Comparison of ENCODE assay signal across 21 cellular contexts in genomic region chr20:34553366-34553867, GRCh38. TPM values are rescaled to one million over a fixed set of nuclear protein-coding genes. Genes with fewer than 3 reads are reported as not detected.
A peak's percentile ranks its signal among the peaks of the same experiment; 100 is the strongest.
DNase-seq lines count a peak whose midpoint lies in the region; ATAC-seq and TF ChIP-seq lines count a peak whose summit lies in the region.
"Had no signal": no experiment of that assay in that cellular context is flagged by ENCODE, and none has a peak within 500 bp of the region (broad histone marks: within the 10 kb centered on the region; RNA-seq: fewer than 3 reads in every experiment).

No MANE protein-coding gene starts in this region.

- TF ChIP-seq CTCF in ascending aorta (IDR thresholded peaks at IDR 0.05) (no peak), left lung (IDR thresholded peaks at IDR 0.05) (no peak), sigmoid colon (IDR thresholded peaks at IDR 0.05) (no peak)

- no peak for TF ChIP-seq POLR2A in sigmoid colon (IDR thresholded peaks at IDR 0.05)

- H3K4me1 Mint-ChIP-seq in activated naive CD8-positive, alpha-beta T cell treated with anti-CD3 and anti-CD28 coated beads, Interleukin-2, amount 50 U/mL, for 24 hours: peaks cover 8% of the 10 kb centered on the region
- peaks cover 8% of the 10 kb centered on the region for H3K4me1 Mint-ChIP-seq in activated naive CD8-positive, alpha-beta T cell treated with anti-CD3 and anti-CD28 coated beads for 36 hours

- no peak overlapping the region for H3K27ac Mint-ChIP-seq in activated naive CD8-positive, alpha-beta T cell treated with anti-CD3 and anti-CD28 coated beads, Interleukin-2, amount 50 U/mL, for 24 hours
- no peak overlapping the region for H3K27ac Mint-ChIP-seq in activated naive CD8-positive, alpha-beta T cell treated with anti-CD3 and anti-CD28 coated beads for 36 hours
- H3K27ac Mint-ChIP-seq: activated CD4-positive, alpha-beta memory T cell treated with anti-CD3 and anti-CD28 coated beads for 36 hours; naive thymus-derived CD4-positive, alpha-beta T cell had no signal

- H3K27me3 Mint-ChIP-seq in activated naive CD8-positive, alpha-beta T cell treated with anti-CD3 and anti-CD28 coated beads, Interleukin-2, amount 50 U/mL, for 24 hours: no peaks in the 10 kb centered on the region
- H3K27me3 Mint-ChIP-seq in activated naive CD8-positive, alpha-beta T cell treated with anti-CD3 and anti-CD28 coated beads for 36 hours: no peaks in the 10 kb centered on the region
- H3K27me3 Mint-ChIP-seq: activated CD4-positive, alpha-beta memory T cell treated with anti-CD3 and anti-CD28 coated beads for 36 hours; naive thymus-derived CD4-positive, alpha-beta T cell had no signal

- no peak overlapping the region for H3K4me3 Mint-ChIP-seq in activated naive CD8-positive, alpha-beta T cell treated with anti-CD3 and anti-CD28 coated beads, Interleukin-2, amount 50 U/mL, for 24 hours
- H3K4me3 Mint-ChIP-seq in activated naive CD8-positive, alpha-beta T cell treated with anti-CD3 and anti-CD28 coated beads for 36 hours: no peak overlapping the region
- H3K4me3 Mint-ChIP-seq: activated CD4-positive, alpha-beta memory T cell treated with anti-CD3 and anti-CD28 coated beads for 36 hours; naive thymus-derived CD4-positive, alpha-beta T cell had no signal

- no peaks in the 10 kb centered on the region for H3K9me3 ChIP-seq in ascending aorta
- H3K9me3 ChIP-seq in left lung: no peaks in the 10 kb centered on the region
- H3K9me3 ChIP-seq in stomach smooth muscle (ENCODE audit: control insufficient read depth in 2 of 2, low read length in 2 of 2): no peaks in the 10 kb centered on the region
- no peaks in the 10 kb centered on the region for H3K9me3 ChIP-seq in sigmoid colon
- H3K9me3 ChIP-seq: thyroid gland had no signal

- H3K27ac ChIP-seq in ascending aorta (peak overlapping the region; percentile 1 to 44), left lung (no peak overlapping the region), stomach smooth muscle (ENCODE audit: low read length) (peak overlapping the region; percentile 41), sigmoid colon (peak overlapping the region in 2 of 4 donors; percentile 27 to 29)
- H3K27ac ChIP-seq: thyroid gland had no signal

- no peaks in the 10 kb centered on the region for H3K36me3 ChIP-seq in ascending aorta
- H3K36me3 ChIP-seq in left lung: no peaks in the 10 kb centered on the region
- no peaks in the 10 kb centered on the region for H3K36me3 ChIP-seq in stomach smooth muscle (ENCODE audit: control insufficient read depth in 2 of 2, insufficient read depth in 2 of 2, low read length in 2 of 2)
- H3K36me3 ChIP-seq in sigmoid colon: no peaks in the 10 kb centered on the region
- H3K36me3 ChIP-seq: thyroid gland had no signal

- TF ChIP-seq EP300 in sigmoid colon (IDR thresholded peaks at IDR 0.05): no peak

- no peak overlapping the region for H3K9ac ChIP-seq in stomach smooth muscle (ENCODE audit: low read length in 2 of 2)

- intact Hi-C loops in ascending aorta (cut with DNase I) (no loop called here), left lung (cut with DNase I) (no loop called here), sigmoid colon (cut with DNase I) (no loop called here)

- H3K9me3 Mint-ChIP-seq in activated naive CD8-positive, alpha-beta T cell treated with anti-CD3 and anti-CD28 coated beads, Interleukin-2, amount 50 U/mL, for 24 hours: no peaks in the 10 kb centered on the region
- H3K9me3 Mint-ChIP-seq in activated naive CD8-positive, alpha-beta T cell treated with anti-CD3 and anti-CD28 coated beads for 36 hours: no peaks in the 10 kb centered on the region
- H3K9me3 Mint-ChIP-seq: activated CD4-positive, alpha-beta memory T cell treated with anti-CD3 and anti-CD28 coated beads for 36 hours; naive thymus-derived CD4-positive, alpha-beta T cell had no signal

- ATAC-seq in activated naive CD8-positive, alpha-beta T cell treated with anti-CD3 and anti-CD28 coated beads, Interleukin-2, amount 50 U/mL, for 24 hours: peak; percentile 57
- ATAC-seq in left lung: peak; percentile 28
- no peak for ATAC-seq in GM18867 (IDR thresholded peaks at IDR 0.05; ENCODE audit: unreplicated experiment)
- no peak for ATAC-seq in HG03095 (IDR thresholded peaks at IDR 0.05; ENCODE audit: unreplicated experiment)
- ATAC-seq: naive thymus-derived CD4-positive, alpha-beta T cell had no signal

- H3K4me3 ChIP-seq in ascending aorta (no peak overlapping the region), left lung (no peak overlapping the region), stomach smooth muscle (ENCODE audit: low read length in 2 of 2) (no peak overlapping the region), sigmoid colon (no peak overlapping the region)
- H3K4me3 ChIP-seq: thyroid gland had no signal

- no peak for DNase-seq in activated naive CD8-positive, alpha-beta T cell treated with anti-CD3 and anti-CD28 coated beads, Interleukin-2, amount 50 U/mL, for 24 hours
- DNase-seq in activated naive CD8-positive, alpha-beta T cell treated with anti-CD3 and anti-CD28 coated beads for 36 hours: no peak
- DNase-seq in ascending aorta (ENCODE audit: low spot score in 2 of 2) (no peak), left lung (peak in 1 of 2 donors; percentile 12), sigmoid colon (no peak)
- DNase-seq: activated CD4-positive, alpha-beta memory T cell treated with anti-CD3 and anti-CD28 coated beads for 36 hours; amniotic stem cell; COR-L47; hippocampal formation; Kasumi-1; left cardiac atrium; naive thymus-derived CD4-positive, alpha-beta T cell; NCI-H1694; NCI-H524 treated with DMSO at 0.1 percent for 48 hours; retina; stimulated activated CD4-positive, alpha-beta T cell treated with anti-CD3 and anti-CD28 coated beads, Interleukin-2, amount 100 ng/mL, for 24 hours; T-helper 9 cell; thyroid gland had no signal

- H3K4me1 ChIP-seq in ascending aorta: peaks cover 4 to 6% of the 10 kb centered on the region in 2 donors
- H3K4me1 ChIP-seq in left lung: peaks cover 0 to 10% of the 10 kb centered on the region in 2 donors
- peaks cover 12% of the 10 kb centered on the region for H3K4me1 ChIP-seq in stomach smooth muscle (ENCODE audit: control insufficient read depth, insufficient read depth, low read length)
- H3K4me1 ChIP-seq in sigmoid colon: peaks cover 0 to 12% (median 6%) of the 10 kb centered on the region in 4 donors

- H3K36me3 Mint-ChIP-seq in activated naive CD8-positive, alpha-beta T cell treated with anti-CD3 and anti-CD28 coated beads, Interleukin-2, amount 50 U/mL, for 24 hours (ENCODE audit: low read depth): no peaks in the 10 kb centered on the region
- H3K36me3 Mint-ChIP-seq in activated naive CD8-positive, alpha-beta T cell treated with anti-CD3 and anti-CD28 coated beads for 36 hours: peaks cover 3% of the 10 kb centered on the region
- H3K36me3 Mint-ChIP-seq: naive thymus-derived CD4-positive, alpha-beta T cell had no signal

- H3K27me3 ChIP-seq in ascending aorta (no peaks in the 10 kb centered on the region), left lung (no peaks in the 10 kb centered on the region), stomach smooth muscle (ENCODE audit: control insufficient read depth in 1 of 2, insufficient read depth in 2 of 2, low read length in 2 of 2) (no peaks in the 10 kb centered on the region), sigmoid colon (no peaks in the 10 kb centered on the region)
- H3K27me3 ChIP-seq: thyroid gland had no signal

- WGBS in sigmoid colon, 2 donors: 13 to 54% methylated on average over 4 of the region's 4 CpGs

RNA-seq across cellular contexts. Expression of gene MAP1LC3A, which starts 5.1 kb away (rescaled TPM):
- under 1 TPM; 0.62 to 0.95 TPM for total RNA-seq in activated naive CD8-positive, alpha-beta T cell treated with anti-CD3 and anti-CD28 coated beads for 36 hours
- 131 TPM for total RNA-seq in ascending aorta
- total RNA-seq in left lung: 10 to 100 TPM; 17.4 to 68.8 TPM
- total RNA-seq in sigmoid colon: 10 to 100 TPM; 51.0 to 88.1 (median 77.8) TPM
- polyA plus RNA-seq in sigmoid colon: 10 to 100 TPM; 45.5 to 47.9 (median 46.8) TPM

RNA-seq across cellular contexts. Expression of gene DYNLRB1, which starts 37.2 kb away (rescaled TPM):
- total RNA-seq in activated naive CD8-positive, alpha-beta T cell treated with anti-CD3 and anti-CD28 coated beads for 36 hours: 10 to 100 TPM; 72.0 to 76.9 TPM
- 148 TPM for total RNA-seq in ascending aorta
- total RNA-seq in left lung: 100 to 1,000 TPM; 110 to 133 TPM
- total RNA-seq in sigmoid colon: 100 to 1,000 TPM; 148 to 181 (median 165) TPM
- 100 to 1,000 TPM; 149 to 259 (median 237) TPM for polyA plus RNA-seq in sigmoid colon

Comparison
In these comparisons a context has a peak if more than half of its experiments do, and no peak if none do; other contexts are left out.
1. ATAC-seq: peak in activated naive CD8-positive, alpha-beta T cell treated with anti-CD3 and anti-CD28 coated beads, Interleukin-2, amount 50 U/mL, for 24 hours (single experiment) and left lung (single experiment); none in GM18867 (single experiment) and HG03095 (single experiment).
2. H3K27ac ChIP-seq: peak in ascending aorta (2 of 2) and stomach smooth muscle (single experiment); none in left lung (0 of 2).
3. RNA of gene MAP1LC3A, which starts 5.1 kb away (total RNA-seq): 131 TPM in ascending aorta (single experiment), 51.0 to 88.1 TPM in sigmoid colon and 17.4 to 68.8 TPM in left lung; 0.62 to 0.95 TPM in activated naive CD8-positive, alpha-beta T cell treated with anti-CD3 and anti-CD28 coated beads for 36 hours; every median in the first group is over 4 times any median in the second.